ENCODE assay signal across 13 cellular contexts in genomic region chr7:2082357-2083038, GRCh38.
A peak's percentile ranks its signal among the peaks of the same experiment; 100 is the strongest.
DNase-seq lines count a peak whose midpoint lies in the region; ATAC-seq and TF ChIP-seq lines count a peak whose summit lies in the region.
"Had no signal": no experiment of that assay in that cellular context is flagged by ENCODE, and none has a peak within 500 bp of the region (broad histone marks: within the 10 kb centered on the region; RNA-seq: fewer than 3 reads in every experiment).

No MANE protein-coding gene starts in this region.

- DNase-seq in EL (peak; percentile 86), RWPE2 (ENCODE audit: low spot score) (no peak), foreskin fibroblast (peak; percentile 87 to 95), sciatic nerve (ENCODE audit: low spot score) (no peak), stomach (no peak), SIG-M5 treated with dmso at 0.1 percent for 504 hours (lab: John Stamatoyannopoulos, UW; ENCODE audit: unreplicated experiment) (no peak)
- DNase-seq in stimulated activated CD4-positive, alpha-beta T cell treated with anti-CD3 and anti-CD28 coated beads, Interleukin-1b, Interleukin-23, amount 100 ng/mL, for 48 hours = no peak
- DNase-seq in activated CD8-positive, alpha-beta memory T cell treated with anti-CD3 and anti-CD28 coated beads, Interleukin-2, amount 50 U/mL, for 48 hours = no peak
- DNase-seq: activated B cell treated with CpG ODN at 0.5 μM for 24 hours; naive thymus-derived CD4-positive, alpha-beta T cell; stimulated activated CD4-positive, alpha-beta T cell treated with anti-CD3 and anti-CD28 coated beads, Interleukin-4, amount 100 ng/mL, for 4 hours had no signal

- H3K36me3 ChIP-seq in RWPE2 (ENCODE audit: low read depth) (no peaks in the 10 kb centered on the region), stomach (peaks cover 0 to 22% (median 12%) of the 10 kb centered on the region in 4 donors)

- WGBS in stomach, 5 donors = 80 to 88% (median 84%) methylated on average over 28 of the region's 28 CpGs

- no peaks in the 10 kb centered on the region for H3K4me1 ChIP-seq in RWPE2 (ENCODE audit: insufficient read depth, poor library complexity, severe bottlenecking)
- no peaks in the 10 kb centered on the region for H3K4me1 ChIP-seq in stomach

- H3K4me3 ChIP-seq in RWPE2 (ENCODE audit: severe bottlenecking) (no peak overlapping the region), foreskin fibroblast (ENCODE audit: low read depth in 1 of 2, low read length in 2 of 2) (no peak overlapping the region), stomach (no peak overlapping the region)
- H3K4me3 ChIP-seq: tibial nerve had no signal

- TF ChIP-seq POLR2A in stomach (IDR thresholded peaks at IDR 0.05) = no peak

- H3K27me3 ChIP-seq in RWPE2 (ENCODE audit: insufficient read depth, poor library complexity, severe bottlenecking) = no peaks in the 10 kb centered on the region
- H3K27me3 ChIP-seq in stomach = no peaks in the 10 kb centered on the region
- H3K27me3 ChIP-seq: tibial nerve had no signal

- TF ChIP-seq CTCF in RWPE2 (IDR thresholded peaks at IDR 0.05; ENCODE audit: poor library complexity, severe bottlenecking) (no peak), foreskin fibroblast (IDR thresholded peaks at IDR 0.05; ENCODE audit: low read depth, low read length) (no peak), stomach (IDR thresholded peaks at IDR 0.05) (no peak)

- no peak for TF ChIP-seq EP300 in stomach (IDR thresholded peaks at IDR 0.05)

- no peak overlapping the region for H3K27ac ChIP-seq in RWPE2 (ENCODE audit: poor library complexity, severe bottlenecking)
- no peak overlapping the region for H3K27ac ChIP-seq in stomach

- intact Hi-C loops in sciatic nerve (cut with DNase I) (no loop called here), stomach (cut with DNase I; ENCODE audit: low total_unique reads) (no loop called here)

- ATAC-seq in RWPE2 (ENCODE audit: low read depth) = 0 out of 3 replicates have a peak, but pooled peaks have one; percentile 10
- peak; percentile 62 for ATAC-seq in sciatic nerve
- ATAC-seq: activated T-helper 17 cell treated with anti-CD3 and anti-CD28 coated beads, Interleukin-2, amount 50 U/mL, for 72 hours; naive thymus-derived CD4-positive, alpha-beta T cell had no signal

- no peaks in the 10 kb centered on the region for H3K9me3 ChIP-seq in RWPE2 (ENCODE audit: severe bottlenecking)
- H3K9me3 ChIP-seq in stomach = no peaks in the 10 kb centered on the region
- H3K9me3 ChIP-seq: tibial nerve had no signal

Comparison
In these comparisons a context has a peak if more than half of its experiments do, and no peak if none do; other contexts are left out.
1. DNase-seq: peak in EL (single experiment) and foreskin fibroblast (2 of 2); none in RWPE2 (single experiment), sciatic nerve (single experiment), stimulated activated CD4-positive, alpha-beta T cell treated with anti-CD3 and anti-CD28 coated beads, Interleukin-1b, Interleukin-23, amount 100 ng/mL, for 48 hours (single experiment), stomach (single experiment), SIG-M5 treated with dmso at 0.1 percent for 504 hours (single experiment) and activated CD8-positive, alpha-beta memory T cell treated with anti-CD3 and anti-CD28 coated beads, Interleukin-2, amount 50 U/mL, for 48 hours (single experiment).